20 cellular contexts compared by ENCODE assay signal in genomic region chr21:33559813-33560212, GRCh38. TPM values are rescaled to one million over a fixed set of nuclear protein-coding genes. Genes with fewer than 3 reads are reported as not detected.
DNase-seq lines count a peak whose midpoint lies in the region; ATAC-seq, FAIRE-seq and TF ChIP-seq lines count a peak whose summit lies in the region.
"Had no signal": no experiment of that assay in that cellular context is flagged by ENCODE, and none has a peak within 500 bp of the region (broad histone marks: within the 10 kb centered on the region; RNA-seq: fewer than 3 reads in every experiment).

No MANE protein-coding gene starts in this region.

- ATAC-seq in HepG2, result no peak
- no peak for ATAC-seq in right lobe of liver
- ATAC-seq in activated T-helper 17 cell treated with anti-CD3 and anti-CD28 coated beads, Interleukin-2, amount 50 U/mL, for 72 hours (replicated peaks), result no peak
- ATAC-seq in memory B cell (ENCODE audit: low read depth), result no peak
- ATAC-seq in naive thymus-derived CD8-positive, alpha-beta T cell, result no peak
- ATAC-seq in GM19467 (IDR thresholded peaks at IDR 0.05; ENCODE audit: unreplicated experiment), result no peak
- ATAC-seq: CD8-positive, alpha-beta T cell; K562 had no signal

- H3K4me1 Mint-ChIP-seq in activated T-helper 17 cell treated with anti-CD3 and anti-CD28 coated beads, Interleukin-2, amount 50 U/mL, for 72 hours, result peaks cover 36% of the 10 kb centered on the region
- peaks cover 20% of the 10 kb centered on the region for H3K4me1 Mint-ChIP-seq in memory B cell
- peaks cover 21 to 70% (median 66%) of the 10 kb centered on the region in 4 donors for H3K4me1 Mint-ChIP-seq in naive thymus-derived CD8-positive, alpha-beta T cell

- H3K4me3 ChIP-seq in HepG2 (replicated peaks in 1 of 3; ENCODE audit: insufficient read depth in 1 of 3, low read depth in 2 of 3, low read length in 3 of 3) (no peak overlapping the region), right lobe of liver (no peak overlapping the region), smooth muscle cell (no peak overlapping the region), BE2C (ENCODE audit: low read depth, low read length) (no peak overlapping the region)
- H3K4me3 ChIP-seq: BLaER1 treated with 17β-estradiol and CSF1 and Interleukin-3, amounts not matched to agents 10 nM and 100 nM; HAP-1; K562 had no signal

- H3K9me3 ChIP-seq in HepG2 (ENCODE audit: low read length) (no peaks in the 10 kb centered on the region), right lobe of liver (no peaks in the 10 kb centered on the region), smooth muscle cell (replicated peaks; ENCODE audit: low read depth) (no peaks in the 10 kb centered on the region), BE2C (no peaks in the 10 kb centered on the region)
- H3K9me3 ChIP-seq: BLaER1 treated with 17β-estradiol and CSF1 and Interleukin-3, amounts not matched to agents 10 nM and 100 nM; HAP-1 had no signal

- FAIRE-seq in HepG2 (lab: Jason Lieb, UNC), result no peak
- FAIRE-seq: GM12892, GM18507, K562 had no signal

- POLR2A ChIA-PET in HepG2 (lab: Yijun Ruan, JAX), result no interaction called here
- POLR2A ChIA-PET in naive thymus-derived CD8-positive, alpha-beta T cell (lab: Charles Lee), result interaction anchor here (4.9 kb wide), 1 partner anchor 17 kb away, joined by 24 read pairs; the partner anchor contains the start of genes GART and SON

- peaks cover 14 to 72% of the 10 kb centered on the region in 2 experiments for H3K36me3 ChIP-seq in HepG2 (replicated peaks in 1 of 2; ENCODE audit: control insufficient read depth in 1 of 2, insufficient read depth in 2 of 2, low read length in 2 of 2)
- H3K36me3 ChIP-seq in right lobe of liver, result peaks cover 0 to 72% (median 38%) of the 10 kb centered on the region in 4 donors
- peaks cover 53% of the 10 kb centered on the region for H3K36me3 ChIP-seq in smooth muscle cell (ENCODE audit: low read depth)
- peaks cover 95% of the 10 kb centered on the region for H3K36me3 ChIP-seq in BE2C

- H3K27ac Mint-ChIP-seq in activated T-helper 17 cell treated with anti-CD3 and anti-CD28 coated beads, Interleukin-2, amount 50 U/mL, for 72 hours, result peak overlapping the region; percentile 56
- peak overlapping the region; percentile 69 for H3K27ac Mint-ChIP-seq in memory B cell
- H3K27ac Mint-ChIP-seq in naive thymus-derived CD8-positive, alpha-beta T cell, result peak overlapping the region in 2 of 10 donors; percentile 29 to 68
- H3K27ac Mint-ChIP-seq: CD8-positive, alpha-beta T cell had no signal

- peaks cover 29% of the 10 kb centered on the region for H4K20me1 ChIP-seq in HepG2 (ENCODE audit: insufficient read depth, low read length)
- peaks cover 98% of the 10 kb centered on the region for H4K20me1 ChIP-seq in smooth muscle cell (ENCODE audit: low read depth)

- H3K9ac ChIP-seq in HepG2 (ENCODE audit: insufficient read depth, low read depth, low read length), result no peak overlapping the region
- no peak overlapping the region for H3K9ac ChIP-seq in smooth muscle cell (ENCODE audit: low read depth)
- H3K9ac ChIP-seq: BLaER1 treated with 17β-estradiol and CSF1 and Interleukin-3, amounts not matched to agents 10 nM and 100 nM had no signal

- TF ChIP-seq EP300 in HepG2 (IDR thresholded peaks at IDR 0.05; ENCODE audit: low read depth in 2 of 2, low read length in 2 of 2) (no peak), HepG2 (CRISPR knock-in tag; IDR thresholded peaks at IDR 0.05; ENCODE audit: borderline replicate concordance) (no peak)

- in situ Hi-C loops in HepG2 (cut with HindIII; ENCODE audit: extremely low pct_ligation_motif_present, low pct_unique_long_range_greater_than_20kb), result no loop called here

- H3K27me3 ChIP-seq in HepG2 (ENCODE audit: control insufficient read depth in 1 of 2, insufficient read depth in 2 of 2, low read length in 2 of 2) (no peaks in the 10 kb centered on the region; a peak in 1 of 5 replicates), right lobe of liver (no peaks in the 10 kb centered on the region), smooth muscle cell (ENCODE audit: low read depth) (no peaks in the 10 kb centered on the region), BE2C (no peaks in the 10 kb centered on the region)
- H3K27me3 ChIP-seq: BLaER1 treated with 17β-estradiol and CSF1 and Interleukin-3, amounts not matched to agents 10 nM and 100 nM had no signal

- CTCF ChIA-PET in HepG2 (lab: Yijun Ruan, JAX; ENCODE audit: low intra/inter-chr PET ratio, low total read pairs), result no interaction called here

- H2AFZ ChIP-seq in HepG2 (ENCODE audit: low read length) (no peak overlapping the region), smooth muscle cell (ENCODE audit: low read depth) (no peak overlapping the region)

- no TSS peak for BruUV-seq in HepG2 (replicated peaks; lab: Mats Ljungman, UMichigan)

- TF ChIP-seq POLR2A in HepG2 (IDR thresholded peaks at IDR 0.05; ENCODE audit: insufficient read depth in 1 of 2, low read depth in 2 of 2, low read length in 2 of 2) (no peak), right lobe of liver (IDR thresholded peaks at IDR 0.05) (no peak)

- intact Hi-C loops in HepG2 (cut with micrococcal nuclease; ENCODE audit: unreplicated experiment) (loop anchor here (2.0 kb wide), 2 partner anchors 15 to 35 kb away; no protein-coding TSS in a partner anchor), right lobe of liver (cut with DNase I) (no loop called here)

- TF ChIP-seq RAD21 in HepG2 (CRISPR knock-in tag; IDR thresholded peaks at IDR 0.05), result no peak

- H3K27ac ChIP-seq in HepG2 (ENCODE audit: extremely low read length, insufficient read depth, low read length) (no peak overlapping the region), right lobe of liver (no peak overlapping the region), smooth muscle cell (ENCODE audit: low read depth) (peak overlapping the region; percentile 13)
- H3K27ac ChIP-seq: BLaER1 treated with 17β-estradiol and CSF1 and Interleukin-3, amounts not matched to agents 10 nM and 100 nM; HL-60 had no signal

- peaks cover 35% of the 10 kb centered on the region for H3F3A ChIP-seq in smooth muscle cell (ENCODE audit: low read depth)

- H3K27me3 Mint-ChIP-seq in activated T-helper 17 cell treated with anti-CD3 and anti-CD28 coated beads, Interleukin-2, amount 50 U/mL, for 72 hours, result no peaks in the 10 kb centered on the region
- H3K27me3 Mint-ChIP-seq in memory B cell, result no peaks in the 10 kb centered on the region
- H3K27me3 Mint-ChIP-seq in naive thymus-derived CD8-positive, alpha-beta T cell, result no peaks in the 10 kb centered on the region

- WGBS in HepG2 (ENCODE audit: low lambda C conversion rate), result 95% methylated on average over 10 of the region's 10 CpGs
- WGBS in right lobe of liver (ENCODE audit: insufficient coverage, low coverage, low lambda C conversion rate, missing lambda C conversion rate), result 85% methylated on average over 10 of the region's 10 CpGs
- WGBS in smooth muscle cell (ENCODE audit: low lambda C conversion rate), result 97% methylated on average over 10 of the region's 10 CpGs

- H3K4me1 ChIP-seq in HepG2 (ENCODE audit: insufficient read depth, low read length) (peaks cover 11% of the 10 kb centered on the region; the same call in 1 of the 2 replicates), right lobe of liver (no peaks in the 10 kb centered on the region), smooth muscle cell (ENCODE audit: low read depth) (no peaks in the 10 kb centered on the region), BE2C (no peaks in the 10 kb centered on the region)

- DNase-seq in HepG2 (ENCODE audit: low spot score) (no peak), right lobe of liver (no peak), memory B cell (ENCODE audit: low spot score in 2 of 2) (no peak), smooth muscle cell (lab: John Stamatoyannopoulos, UW; ENCODE audit: unreplicated experiment) (no peak), BE2C (no peak)
- DNase-seq in naive thymus-derived CD8-positive, alpha-beta T cell, result no peak
- DNase-seq: 8988T; Calu3; CD8-positive, alpha-beta T cell; DMS79 treated with DMSO at 0.1 percent for 48 hours; GF-D8; GOT3 had no signal

- TF ChIP-seq CTCF in HepG2 (CRISPR knock-in tag; IDR thresholded peaks at IDR 0.05), result no peak
- TF ChIP-seq CTCF in right lobe of liver (IDR thresholded peaks at IDR 0.05), result no peak
- TF ChIP-seq CTCF in smooth muscle cell (IDR thresholded peaks at IDR 0.05; ENCODE audit: borderline replicate concordance, insufficient read depth, poor library complexity, severe bottlenecking), result no peak
- no peak for TF ChIP-seq CTCF in BE2C (IDR thresholded peaks at IDR 0.05; ENCODE audit: low read depth, low read length)

- H3K4me2 ChIP-seq in HepG2 (ENCODE audit: low read depth, low read length), result no peak overlapping the region
- no peak overlapping the region for H3K4me2 ChIP-seq in smooth muscle cell
- H3K4me2 ChIP-seq: BLaER1 treated with 17β-estradiol and CSF1 and Interleukin-3, amounts not matched to agents 10 nM and 100 nM had no signal

- peaks cover 98% of the 10 kb centered on the region for H3K36me3 Mint-ChIP-seq in activated T-helper 17 cell treated with anti-CD3 and anti-CD28 coated beads, Interleukin-2, amount 50 U/mL, for 72 hours (ENCODE audit: low read depth)
- H3K36me3 Mint-ChIP-seq in memory B cell, result peaks cover 49% of the 10 kb centered on the region
- peaks cover 14 to 92% (median 52%) of the 10 kb centered on the region in 3 donors for H3K36me3 Mint-ChIP-seq in naive thymus-derived CD8-positive, alpha-beta T cell

- H3K79me2 ChIP-seq in HepG2 (ENCODE audit: insufficient read depth, low read length) (peaks cover 49% of the 10 kb centered on the region), smooth muscle cell (ENCODE audit: low read depth) (peaks cover 98% of the 10 kb centered on the region)

- no peaks in the 10 kb centered on the region for H3K9me3 Mint-ChIP-seq in activated T-helper 17 cell treated with anti-CD3 and anti-CD28 coated beads, Interleukin-2, amount 50 U/mL, for 72 hours
- H3K9me3 Mint-ChIP-seq in memory B cell, result no peaks in the 10 kb centered on the region
- no peaks in the 10 kb centered on the region for H3K9me3 Mint-ChIP-seq in naive thymus-derived CD8-positive, alpha-beta T cell
- H3K9me3 Mint-ChIP-seq: CD8-positive, alpha-beta T cell had no signal

- no peak overlapping the region for H3K4me3 Mint-ChIP-seq in activated T-helper 17 cell treated with anti-CD3 and anti-CD28 coated beads, Interleukin-2, amount 50 U/mL, for 72 hours
- H3K4me3 Mint-ChIP-seq in memory B cell, result no peak overlapping the region
- no peak overlapping the region for H3K4me3 Mint-ChIP-seq in naive thymus-derived CD8-positive, alpha-beta T cell
- H3K4me3 Mint-ChIP-seq: CD8-positive, alpha-beta T cell had no signal

RNA-seq across cellular contexts. Expression of gene SON, which starts 17.0 kb away (rescaled TPM):
- total RNA-seq in HepG2 (2016; rRNA removed; fragmentation: Illumina TruSeq; extraction: Trizol) (78.3 and 291 TPM in 2 replicates), right lobe of liver (100 to 1,000 TPM in 4 of 6 experiments, 10 to 100 TPM in 2; 86.7 to 212 (median 113) TPM), smooth muscle cell (164 and 304 TPM in 2 replicates)
- 8.5 and 9.3 TPM in 2 replicates for total RNA-seq in HepG2 (2016; cell fraction: cytosol; rRNA removed; fragmentation: Illumina TruSeq; extraction: Trizol; ENCODE audit: low read depth)
- 71.9 and 282 TPM in 2 replicates for total RNA-seq in HepG2 (2016; cell fraction: insoluble cytoplasmic fraction; rRNA removed; fragmentation: Illumina TruSeq; extraction: Trizol)
- total RNA-seq in HepG2 (2016; cell fraction: membrane; rRNA removed; fragmentation: Illumina TruSeq; extraction: Trizol), result 38.8 and 42.6 TPM in 2 replicates
- 173 and 188 TPM in 2 replicates for total RNA-seq in HepG2 (2016; cell fraction: nucleus; rRNA removed; fragmentation: Illumina TruSeq; extraction: Trizol)
- polyA plus RNA-seq in HepG2 (2011; rRNA removed) (60.8 and 61.3 TPM in 2 replicates), smooth muscle cell (286 and 404 TPM in 2 replicates)
- 27.3 and 38.0 TPM in 2 replicates for polyA plus RNA-seq in HepG2 (2011; cell fraction: cytosol; rRNA removed)
- 184 and 204 TPM in 2 replicates for polyA plus RNA-seq in HepG2 (2011; cell fraction: nucleus; rRNA removed)
- 121 and 128 TPM in 2 replicates for polyA plus RNA-seq in HepG2 (2012)
- 4.6 and 5.8 TPM in 2 replicates for polyA plus RNA-seq in HepG2 (2016; cell fraction: cytosol; fragmentation: Illumina TruSeq; extraction: Trizol; ENCODE audit: low read depth)
- polyA plus RNA-seq in HepG2 (2016; cell fraction: insoluble cytoplasmic fraction; fragmentation: Illumina TruSeq; extraction: Trizol; ENCODE audit: low read depth), result 116 and 145 TPM in 2 replicates
- polyA plus RNA-seq in HepG2 (2016; cell fraction: membrane; fragmentation: Illumina TruSeq; extraction: Trizol; ENCODE audit: low read depth), result 16.5 and 18.3 TPM in 2 replicates
- polyA plus RNA-seq in HepG2 (2016; cell fraction: nucleus; fragmentation: Illumina TruSeq; extraction: Trizol; ENCODE audit: insufficient read depth, low read depth), result 242 and 248 TPM in 2 replicates
- polyA minus RNA-seq in HepG2 (2011; rRNA and poly(A)+ RNA removed; ENCODE audit: low replicate concordance), result 192 and 202 TPM in 2 replicates
- polyA minus RNA-seq in HepG2 (2011; cell fraction: cytosol; rRNA and poly(A)+ RNA removed), result 80.6 and 107 TPM in 2 replicates
- 280 and 289 TPM in 2 replicates for polyA minus RNA-seq in HepG2 (2011; cell fraction: nucleus; rRNA and poly(A)+ RNA removed)
- total RNA-seq in activated T-helper 17 cell treated with anti-CD3 and anti-CD28 coated beads, Interleukin-2, amount 50 U/mL, for 72 hours, result 100 to 1,000 TPM; 242 to 282 TPM
- 100 to 1,000 TPM; 493 to 510 TPM for total RNA-seq in naive thymus-derived CD8-positive, alpha-beta T cell
- polyA plus RNA-seq in naive thymus-derived CD8-positive, alpha-beta T cell, result 100 to 1,000 TPM; 412 to 602 (median 573) TPM
- 285 TPM for polyA plus RNA-seq in BE2C (2012; ENCODE audit: insufficient read depth, insufficient read length, low read depth)

RNA-seq across cellular contexts. Expression of gene GART, which starts 17.9 kb away (rescaled TPM):
- total RNA-seq in HepG2 (2016; rRNA removed; fragmentation: Illumina TruSeq; extraction: Trizol), result 109 and 151 TPM in 2 replicates
- total RNA-seq in HepG2 (2016; cell fraction: cytosol; rRNA removed; fragmentation: Illumina TruSeq; extraction: Trizol; ENCODE audit: low read depth), result 31.1 and 36.8 TPM in 2 replicates
- total RNA-seq in HepG2 (2016; cell fraction: insoluble cytoplasmic fraction; rRNA removed; fragmentation: Illumina TruSeq; extraction: Trizol), result 113 and 146 TPM in 2 replicates
- total RNA-seq in HepG2 (2016; cell fraction: membrane; rRNA removed; fragmentation: Illumina TruSeq; extraction: Trizol), result 32.8 and 39.5 TPM in 2 replicates
- total RNA-seq in HepG2 (2016; cell fraction: nucleus; rRNA removed; fragmentation: Illumina TruSeq; extraction: Trizol), result 90.9 and 99.5 TPM in 2 replicates
- polyA plus RNA-seq in HepG2 (2011; rRNA removed), result 17.7 and 17.9 TPM in 2 replicates
- 9.6 and 13.2 TPM in 2 replicates for polyA plus RNA-seq in HepG2 (2011; cell fraction: cytosol; rRNA removed)
- 19.9 and 27.1 TPM in 2 replicates for polyA plus RNA-seq in HepG2 (2011; cell fraction: nucleus; rRNA removed)
- 50.5 and 59.0 TPM in 2 replicates for polyA plus RNA-seq in HepG2 (2012)
- polyA plus RNA-seq in HepG2 (2016; cell fraction: cytosol; fragmentation: Illumina TruSeq; extraction: Trizol; ENCODE audit: low read depth), result 4.4 and 5.6 TPM in 2 replicates
- polyA plus RNA-seq in HepG2 (2016; cell fraction: insoluble cytoplasmic fraction; fragmentation: Illumina TruSeq; extraction: Trizol; ENCODE audit: low read depth), result 99.4 and 99.8 TPM in 2 replicates
- polyA plus RNA-seq in HepG2 (2016; cell fraction: membrane; fragmentation: Illumina TruSeq; extraction: Trizol; ENCODE audit: low read depth), result 8.6 and 10.6 TPM in 2 replicates
- 70.2 and 73.8 TPM in 2 replicates for polyA plus RNA-seq in HepG2 (2016; cell fraction: nucleus; fragmentation: Illumina TruSeq; extraction: Trizol; ENCODE audit: insufficient read depth, low read depth)
- 15.8 and 35.7 TPM in 2 replicates for polyA minus RNA-seq in HepG2 (2011; rRNA and poly(A)+ RNA removed; ENCODE audit: low replicate concordance)
- 21.5 and 23.0 TPM in 2 replicates for polyA minus RNA-seq in HepG2 (2011; cell fraction: cytosol; rRNA and poly(A)+ RNA removed)
- 73.8 and 95.2 TPM in 2 replicates for polyA minus RNA-seq in HepG2 (2011; cell fraction: nucleus; rRNA and poly(A)+ RNA removed)
- 10 to 100 TPM; 23.0 to 93.5 (median 39.3) TPM for total RNA-seq in right lobe of liver
- 100 to 1,000 TPM in 1 of 2 donors, 10 to 100 TPM in 1; 91.9 to 196 TPM for total RNA-seq in activated T-helper 17 cell treated with anti-CD3 and anti-CD28 coated beads, Interleukin-2, amount 50 U/mL, for 72 hours
- total RNA-seq in smooth muscle cell, result 38.3 and 62.1 TPM in 2 replicates
- 29.0 and 31.5 TPM in 2 replicates for polyA plus RNA-seq in smooth muscle cell
- total RNA-seq in naive thymus-derived CD8-positive, alpha-beta T cell, result 10 to 100 TPM; 91.6 to 91.8 TPM
- polyA plus RNA-seq in naive thymus-derived CD8-positive, alpha-beta T cell, result 10 to 100 TPM; 40.2 to 54.4 (median 43.8) TPM
- 100 TPM for polyA plus RNA-seq in BE2C (2012; ENCODE audit: insufficient read depth, insufficient read length, low read depth)

RNA-seq across cellular contexts. Expression of gene DONSON, which starts 28.7 kb away (rescaled TPM):
- total RNA-seq in HepG2 (2016; rRNA removed; fragmentation: Illumina TruSeq; extraction: Trizol), result 60.8 and 63.6 TPM in 2 replicates
- total RNA-seq in HepG2 (2016; cell fraction: cytosol; rRNA removed; fragmentation: Illumina TruSeq; extraction: Trizol; ENCODE audit: low read depth), result 19.3 and 25.7 TPM in 2 replicates
- 63.7 and 64.8 TPM in 2 replicates for total RNA-seq in HepG2 (2016; cell fraction: insoluble cytoplasmic fraction; rRNA removed; fragmentation: Illumina TruSeq; extraction: Trizol)
- 39.0 and 44.1 TPM in 2 replicates for total RNA-seq in HepG2 (2016; cell fraction: membrane; rRNA removed; fragmentation: Illumina TruSeq; extraction: Trizol)
- 49.7 and 57.4 TPM in 2 replicates for total RNA-seq in HepG2 (2016; cell fraction: nucleus; rRNA removed; fragmentation: Illumina TruSeq; extraction: Trizol)
- polyA plus RNA-seq in HepG2 (2011; rRNA removed), result 23.8 and 35.4 TPM in 2 replicates
- 14.5 and 16.8 TPM in 2 replicates for polyA plus RNA-seq in HepG2 (2011; cell fraction: cytosol; rRNA removed)
- polyA plus RNA-seq in HepG2 (2011; cell fraction: nucleus; rRNA removed), result 32.1 and 34.6 TPM in 2 replicates
- polyA plus RNA-seq in HepG2 (2012), result 27.0 and 35.7 TPM in 2 replicates
- polyA plus RNA-seq in HepG2 (2016; cell fraction: cytosol; fragmentation: Illumina TruSeq; extraction: Trizol; ENCODE audit: low read depth), result 14.8 and 16.8 TPM in 2 replicates
- polyA plus RNA-seq in HepG2 (2016; cell fraction: insoluble cytoplasmic fraction; fragmentation: Illumina TruSeq; extraction: Trizol; ENCODE audit: low read depth), result 70.4 and 76.8 TPM in 2 replicates
- polyA plus RNA-seq in HepG2 (2016; cell fraction: membrane; fragmentation: Illumina TruSeq; extraction: Trizol; ENCODE audit: low read depth), result 27.4 and 32.3 TPM in 2 replicates
- 91.6 and 102 TPM in 2 replicates for polyA plus RNA-seq in HepG2 (2016; cell fraction: nucleus; fragmentation: Illumina TruSeq; extraction: Trizol; ENCODE audit: insufficient read depth, low read depth)
- 21.0 and 36.0 TPM in 2 replicates for polyA minus RNA-seq in HepG2 (2011; rRNA and poly(A)+ RNA removed; ENCODE audit: low replicate concordance)
- 14.6 and 17.7 TPM in 2 replicates for polyA minus RNA-seq in HepG2 (2011; cell fraction: cytosol; rRNA and poly(A)+ RNA removed)
- polyA minus RNA-seq in HepG2 (2011; cell fraction: nucleus; rRNA and poly(A)+ RNA removed), result 23.7 and 27.5 TPM in 2 replicates
- 10 to 100 TPM in 2 of 6 experiments, 1 to 10 TPM in 4; 6.0 to 13.7 (median 8.4) TPM for total RNA-seq in right lobe of liver
- total RNA-seq in activated T-helper 17 cell treated with anti-CD3 and anti-CD28 coated beads, Interleukin-2, amount 50 U/mL, for 72 hours, result 10 to 100 TPM; 39.8 to 43.0 TPM
- 39.9 and 41.7 TPM in 2 replicates for total RNA-seq in smooth muscle cell
- polyA plus RNA-seq in smooth muscle cell, result 38.0 and 41.0 TPM in 2 replicates
- 10 to 100 TPM; 10.0 to 10.3 TPM for total RNA-seq in naive thymus-derived CD8-positive, alpha-beta T cell
- 1 to 10 TPM; 1.9 to 4.7 (median 2.2) TPM for polyA plus RNA-seq in naive thymus-derived CD8-positive, alpha-beta T cell
- 16.3 TPM for polyA plus RNA-seq in BE2C (2012; ENCODE audit: insufficient read depth, insufficient read length, low read depth)
